ENCODE assay signal across 24 cellular contexts in genomic region chr5:179219661-179220620, GRCh38.
"Had no signal": no experiment of that assay in that cellular context is flagged by ENCODE, and none has a peak within 500 bp of the region (broad histone marks: within the 10 kb centered on the region; RNA-seq: fewer than 3 reads in every experiment).

No MANE protein-coding gene starts in this region.

- H3K27me3 ChIP-seq: neural progenitor cell, sigmoid colon, stomach, suprapubic skin, tibial artery, upper lobe of right lung had no signal

- H3K27ac ChIP-seq: heart right ventricle, neural progenitor cell, sigmoid colon, stomach, suprapubic skin, tibial artery, upper lobe of right lung had no signal

- H3K4me1 ChIP-seq: neural progenitor cell, stomach, suprapubic skin, tibial artery, upper lobe of right lung had no signal

- H3K36me3 ChIP-seq: heart right ventricle, neural progenitor cell, sigmoid colon, stomach, suprapubic skin, tibial artery, upper lobe of right lung had no signal

- H3K9me3 ChIP-seq: sigmoid colon, suprapubic skin, tibial artery, upper lobe of right lung had no signal

- DNase-seq: activated CD4-positive, alpha-beta T cell treated with anti-CD3 and anti-CD28 coated beads, Interleukin-2, amount 10 ng/mL, durations not matched to agents 24 days and 14 days; activated CD4-positive, CD25-positive, alpha-beta regulatory T cell treated with anti-CD3 and anti-CD28 coated beads, Interleukin-2, amount 50 U/mL, for 72 hours; activated CD8-positive, alpha-beta T cell treated with anti-CD3 and anti-CD28 coated beads for 36 hours; activated gamma-delta T cell treated with Interleukin-2 at 50 U/mL for 16 hours; activated naive CD4-positive, alpha-beta T cell treated with anti-CD3 and anti-CD28 coated beads, Interleukin-2, amount 50 U/mL, for 16 hours; activated T-cell treated with anti-CD3 and anti-CD28 coated beads, Interleukin-2, amount 50 U/mL, for 4 hours; amniotic stem cell; caudate nucleus; foreskin fibroblast; heart right ventricle; natural killer cell; sigmoid colon; small intestine; stimulated activated CD4-positive, alpha-beta T cell treated with anti-CD3 and anti-CD28 coated beads, Interleukin-1b, Interleukin-23, amount 100 ng/mL, for 48 hours; stimulated activated CD4-positive, alpha-beta T cell treated with anti-CD3 and anti-CD28 coated beads, Interleukin-4, amount 100 ng/mL, for 4 hours; stimulated activated CD8-positive, alpha-beta memory T cell treated with anti-CD3 and anti-CD28 coated beads, Interleukin-4, amount 100 ng/mL, for 48 hours; stimulated activated naive B cell treated with anti-CD40 and anti-IgM and Interleukin-4, amounts not matched to agents 10 μg/mL and 1 μg/mL and 100 μg/mL, for 72 hours; stomach; T-helper 2 cell; upper lobe of right lung had no signal

- H3K4me3 ChIP-seq: heart right ventricle, neural progenitor cell, sigmoid colon, stomach, suprapubic skin, tibial artery, upper lobe of right lung had no signal

- ATAC-seq: activated CD8-positive, alpha-beta T cell treated with anti-CD3 and anti-CD28 coated beads for 36 hours; activated T-cell treated with anti-CD3 and anti-CD28 coated beads, Interleukin-2, amount 50 U/mL, for 4 hours; activated T-helper 17 cell treated with anti-CD3 and anti-CD28 coated beads, Interleukin-2, amount 50 U/mL, for 72 hours; natural killer cell; stimulated activated naive B cell treated with anti-CD40 and anti-IgM and Interleukin-4, amounts not matched to agents 10 μg/mL and 1 μg/mL and 100 μg/mL, for 72 hours; upper lobe of right lung had no signal
